2 cellular contexts compared by ENCODE assay signal in genomic region chr19:46324277-46324676, GRCh38.
TF ChIP-seq lines count a peak whose summit lies in the region.

No MANE protein-coding gene starts in this region.

TF ChIP-seq in HepG2, 621 proteins besides CTCF, POLR2A, EP300 and RAD21:
- peak; percentile 32; the same call in 1 of the 2 replicates for TF ChIP-seq NR2F6 (IDR thresholded peaks at IDR 0.05)
- TF ChIP-seq NR2F6 (CRISPR knock-in tag; IDR thresholded peaks at IDR 0.05), result no peak
- no peak for TF ChIP-seq SIX4 (CRISPR knock-in tag; IDR thresholded peaks at IDR 0.05)
- TF ChIP-seq ZNF362 (CRISPR knock-in tag; IDR thresholded peaks at IDR 0.05; ENCODE audit: borderline replicate concordance), result no peak
- TF ChIP-seq ZFP90 (CRISPR knock-in tag; IDR thresholded peaks at IDR 0.05; ENCODE audit: borderline replicate concordance), result no peak
- 0 out of 4 replicates have a peak, but pooled peaks of 1 of the 2 experiments have one; percentile 46 for TF ChIP-seq NR2F1 (CRISPR knock-in tag; IDR thresholded peaks at IDR 0.05)
- no peak for TF ChIP-seq ZNF776 (CRISPR knock-in tag; IDR thresholded peaks at IDR 0.05)

TF ChIP-seq in liver, 16 proteins besides CTCF, POLR2A, EP300 and RAD21:
- TF ChIP-seq NR2F2 (IDR thresholded peaks at IDR 0.05), result peak; percentile 60
- no peak for TF ChIP-seq ATF3 (IDR thresholded peaks at IDR 0.05)
